ENCODE assay signal across 11 cellular contexts in the genomic region with DNA sequence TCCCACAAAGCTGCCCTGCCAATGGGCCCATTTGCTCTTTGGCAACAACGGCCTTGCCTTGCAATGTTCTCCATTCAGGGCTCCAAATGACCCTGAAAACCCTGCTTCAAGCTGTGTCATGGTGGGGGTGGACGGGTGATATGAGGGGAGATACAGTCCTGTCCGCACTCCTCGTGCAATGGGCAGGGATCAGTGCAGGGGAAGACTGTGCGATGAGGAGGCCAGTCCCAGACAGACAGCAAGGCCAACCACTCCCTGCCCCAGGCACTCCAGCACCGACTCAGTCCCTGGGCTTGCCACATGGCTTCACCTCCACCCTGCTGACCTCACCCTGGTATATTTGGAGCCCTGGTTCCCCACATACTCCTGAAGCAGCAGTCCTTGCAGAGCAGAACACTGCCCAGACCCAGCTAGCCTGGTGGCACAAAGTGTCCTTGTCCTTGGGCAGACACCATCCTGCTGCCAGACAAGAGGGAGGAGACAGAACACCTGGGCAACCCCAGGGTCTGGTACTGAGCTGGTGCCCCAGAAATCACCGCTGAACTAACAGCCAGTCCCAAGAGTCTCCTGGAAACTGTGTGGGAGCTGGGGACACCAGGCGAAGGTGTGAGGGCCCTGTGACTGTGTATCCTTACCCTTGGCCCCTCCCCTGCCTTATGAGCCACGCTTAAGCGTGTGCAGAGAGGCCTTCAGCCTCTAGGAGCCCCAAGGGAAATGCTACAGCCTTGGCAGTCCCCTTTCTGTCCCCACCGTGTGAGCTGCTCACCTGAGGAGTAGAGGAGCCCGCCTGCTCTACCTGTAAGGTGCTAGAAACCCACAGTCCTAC. TPM values are rescaled to one million over a fixed set of nuclear protein-coding genes. Genes with fewer than 3 reads are reported as not detected.
A peak's percentile ranks its signal among the peaks of the same experiment; 100 is the strongest.
DNase-seq lines count a peak whose midpoint lies in the region; ATAC-seq lines count a peak whose summit lies in the region.
"Had no signal": no experiment of that assay in that cellular context is flagged by ENCODE, and none has a peak within 500 bp of the region (broad histone marks: within the 10 kb centered on the region; RNA-seq: fewer than 3 reads in every experiment).

No MANE protein-coding gene starts in this region.

- H3K4me1 ChIP-seq in subcutaneous abdominal adipose tissue (ENCODE audit: control insufficient read depth in 5 of 5, insufficient read depth in 5 of 5, low read length in 5 of 5) = peaks cover 38 to 82% (median 75%) of the 10 kb centered on the region in 5 donors

- intact Hi-C loops in left ventricle myocardium superior (cut with micrococcal nuclease) (no loop called here), posterior vena cava (cut with DNase I) (no loop called here)

- peak overlapping the region; percentile 34 for H3K27ac Mint-ChIP-seq in activated CD8-positive, alpha-beta memory T cell treated with anti-CD3 and anti-CD28 coated beads, Interleukin-2, amount 10 ng/mL, durations not matched to agents 7 days and 5 days
- H3K27ac Mint-ChIP-seq in activated T-helper 17 cell treated with anti-CD3 and anti-CD28 coated beads, Interleukin-2, amount 50 U/mL, for 72 hours = peak overlapping the region; percentile 54

- no peak overlapping the region for H3K4me3 Mint-ChIP-seq in activated CD8-positive, alpha-beta memory T cell treated with anti-CD3 and anti-CD28 coated beads, Interleukin-2, amount 10 ng/mL, durations not matched to agents 7 days and 5 days
- H3K4me3 Mint-ChIP-seq in activated T-helper 17 cell treated with anti-CD3 and anti-CD28 coated beads, Interleukin-2, amount 50 U/mL, for 72 hours = no peak overlapping the region

- CTCF ChIA-PET in activated CD8-positive, alpha-beta memory T cell treated with anti-CD3 and anti-CD28 coated beads, Interleukin-2, amount 10 ng/mL, durations not matched to agents 7 days and 5 days (lab: Charles Lee) = no interaction called here

- H3K36me3 ChIP-seq in subcutaneous abdominal adipose tissue (ENCODE audit: control insufficient read depth in 5 of 5, insufficient read depth in 5 of 5, low read length in 5 of 5) = peaks cover 0 to 29% (median 19%) of the 10 kb centered on the region in 5 donors

- peaks cover 0 to 3% (median 0%) of the 10 kb centered on the region in 5 donors for H3K27me3 ChIP-seq in subcutaneous abdominal adipose tissue (ENCODE audit: control insufficient read depth in 5 of 5, insufficient read depth in 4 of 5, low read length in 5 of 5)

- peak overlapping the region; percentile 76 for H3K27ac ChIP-seq in subcutaneous abdominal adipose tissue (ENCODE audit: low read depth, low read length)

- H3K36me3 Mint-ChIP-seq in activated CD8-positive, alpha-beta memory T cell treated with anti-CD3 and anti-CD28 coated beads, Interleukin-2, amount 10 ng/mL, durations not matched to agents 7 days and 5 days = peaks cover 4% of the 10 kb centered on the region
- peaks cover 52% of the 10 kb centered on the region for H3K36me3 Mint-ChIP-seq in activated T-helper 17 cell treated with anti-CD3 and anti-CD28 coated beads, Interleukin-2, amount 50 U/mL, for 72 hours (ENCODE audit: low read depth)

- H3K9me3 ChIP-seq in subcutaneous abdominal adipose tissue (ENCODE audit: control insufficient read depth in 5 of 5, low read length in 5 of 5) = no peaks in the 10 kb centered on the region

- peak overlapping the region in 3 of 5 donors; percentile 38 to 56 (median 39) for H3K9ac ChIP-seq in subcutaneous abdominal adipose tissue (ENCODE audit: low read length in 5 of 5)

- peak overlapping the region in 1 of 5 donors; percentile 19 for H3K4me3 ChIP-seq in subcutaneous abdominal adipose tissue (ENCODE audit: low read depth in 1 of 5, low read length in 5 of 5)

- H3K4me1 Mint-ChIP-seq in activated CD8-positive, alpha-beta memory T cell treated with anti-CD3 and anti-CD28 coated beads, Interleukin-2, amount 10 ng/mL, durations not matched to agents 7 days and 5 days = peaks cover 52% of the 10 kb centered on the region
- peaks cover 24% of the 10 kb centered on the region for H3K4me1 Mint-ChIP-seq in activated T-helper 17 cell treated with anti-CD3 and anti-CD28 coated beads, Interleukin-2, amount 50 U/mL, for 72 hours

- H3K9me3 Mint-ChIP-seq in activated CD8-positive, alpha-beta memory T cell treated with anti-CD3 and anti-CD28 coated beads, Interleukin-2, amount 10 ng/mL, durations not matched to agents 7 days and 5 days (ENCODE audit: low read depth) = no peaks in the 10 kb centered on the region
- no peaks in the 10 kb centered on the region for H3K9me3 Mint-ChIP-seq in activated T-helper 17 cell treated with anti-CD3 and anti-CD28 coated beads, Interleukin-2, amount 50 U/mL, for 72 hours

- no peaks in the 10 kb centered on the region for H3K27me3 Mint-ChIP-seq in activated CD8-positive, alpha-beta memory T cell treated with anti-CD3 and anti-CD28 coated beads, Interleukin-2, amount 10 ng/mL, durations not matched to agents 7 days and 5 days
- no peaks in the 10 kb centered on the region for H3K27me3 Mint-ChIP-seq in activated T-helper 17 cell treated with anti-CD3 and anti-CD28 coated beads, Interleukin-2, amount 50 U/mL, for 72 hours

- no peak for DNase-seq in activated CD8-positive, alpha-beta memory T cell treated with anti-CD3 and anti-CD28 coated beads, Interleukin-2, amount 10 ng/mL, durations not matched to agents 7 days and 5 days
- DNase-seq in activated CD8-positive, alpha-beta memory T cell treated with anti-CD3 and anti-CD28 coated beads, Interleukin-2, amount 50 U/mL, for 4 hours = no peak
- DNase-seq in left ventricle myocardium superior (peak; percentile 56), posterior vena cava (ENCODE audit: low spot score) (no peak), SKM-1 (lab: John Stamatoyannopoulos, UW; ENCODE audit: unreplicated experiment) (no peak)
- DNase-seq: activated gamma-delta T cell treated with Interleukin-2 at 50 U/mL for 16 hours, T-helper 9 cell had no signal

- ATAC-seq in activated CD8-positive, alpha-beta memory T cell treated with anti-CD3 and anti-CD28 coated beads, Interleukin-2, amount 10 ng/mL, durations not matched to agents 7 days and 5 days = no peak
- no peak for ATAC-seq in activated T-helper 17 cell treated with anti-CD3 and anti-CD28 coated beads, Interleukin-2, amount 50 U/mL, for 72 hours (replicated peaks)
- peak; percentile 80 for ATAC-seq in left ventricle myocardium superior
- ATAC-seq in HG03039 (IDR thresholded peaks at IDR 0.05; ENCODE audit: unreplicated experiment) = no peak
- ATAC-seq: sciatic nerve had no signal

RNA-seq across cellular contexts. Expression of gene SLC35E1, which starts 9.1 kb away (rescaled TPM):
- 10 to 100 TPM; 46.2 to 46.3 TPM for total RNA-seq in activated CD8-positive, alpha-beta memory T cell treated with anti-CD3 and anti-CD28 coated beads, Interleukin-2, amount 10 ng/mL, durations not matched to agents 7 days and 5 days
- total RNA-seq in activated T-helper 17 cell treated with anti-CD3 and anti-CD28 coated beads, Interleukin-2, amount 50 U/mL, for 72 hours = 100 to 1,000 TPM in 1 of 2 donors, 10 to 100 TPM in 1; 71.8 to 117 TPM
- total RNA-seq in left ventricle myocardium superior = 22.9 TPM
- total RNA-seq in posterior vena cava = 10 to 100 TPM; 30.8 to 33.6 TPM

RNA-seq across cellular contexts. Expression of gene CHERP, which starts 39.1 kb away (rescaled TPM):
- 10 to 100 TPM; 66.5 to 74.5 TPM for total RNA-seq in activated CD8-positive, alpha-beta memory T cell treated with anti-CD3 and anti-CD28 coated beads, Interleukin-2, amount 10 ng/mL, durations not matched to agents 7 days and 5 days
- total RNA-seq in activated T-helper 17 cell treated with anti-CD3 and anti-CD28 coated beads, Interleukin-2, amount 50 U/mL, for 72 hours = 10 to 100 TPM; 56.5 to 74.9 TPM
- total RNA-seq in left ventricle myocardium superior = 19.1 TPM
- 10 to 100 TPM; 21.4 to 23.6 TPM for total RNA-seq in posterior vena cava

RNA-seq across cellular contexts. Expression of gene MED26, which starts 46.6 kb away (rescaled TPM):
- 10 to 100 TPM; 16.0 to 21.3 TPM for total RNA-seq in activated CD8-positive, alpha-beta memory T cell treated with anti-CD3 and anti-CD28 coated beads, Interleukin-2, amount 10 ng/mL, durations not matched to agents 7 days and 5 days
- 10 to 100 TPM; 19.3 to 23.6 TPM for total RNA-seq in activated T-helper 17 cell treated with anti-CD3 and anti-CD28 coated beads, Interleukin-2, amount 50 U/mL, for 72 hours
- total RNA-seq in left ventricle myocardium superior = 4.9 TPM
- 1 to 10 TPM; 5.9 to 6.1 TPM for total RNA-seq in posterior vena cava
